13 cellular contexts compared by ENCODE assay signal in the genomic region with DNA sequence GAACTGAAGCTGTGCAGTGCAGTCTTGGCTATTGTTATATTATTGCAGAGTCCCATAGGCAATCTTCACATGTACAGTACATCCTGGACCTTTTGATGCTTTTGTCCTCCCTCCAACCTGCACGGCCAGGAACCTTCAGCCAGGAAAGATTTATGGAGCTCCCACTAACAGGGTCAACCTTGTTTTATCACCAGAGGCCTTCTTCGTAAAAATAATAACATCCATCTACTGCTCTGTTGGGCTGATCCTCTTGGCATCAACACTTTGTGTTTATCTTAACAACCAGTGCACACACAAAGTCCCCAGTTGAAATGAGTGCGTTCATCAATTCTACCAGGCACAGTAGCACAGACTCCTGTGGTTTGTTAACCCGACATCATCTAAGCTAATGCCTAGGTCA.
"Had no signal": no experiment of that assay in that cellular context is flagged by ENCODE, and none has a peak within 500 bp of the region (broad histone marks: within the 10 kb centered on the region; RNA-seq: fewer than 3 reads in every experiment).

No MANE protein-coding gene starts in this region.

- H3K4me3 ChIP-seq: hepatocyte, sigmoid colon, spleen, upper lobe of left lung had no signal

- H3K36me3 ChIP-seq: sigmoid colon, spleen, upper lobe of left lung had no signal

- H3K27me3 ChIP-seq: hepatocyte, sigmoid colon, spleen, upper lobe of left lung had no signal

- H3K4me1 ChIP-seq: spleen, upper lobe of left lung had no signal

- H3K27me3 Mint-ChIP-seq: activated CD4-positive, alpha-beta T cell treated with anti-CD3 and anti-CD28 coated beads, Interleukin-2, amount 10 ng/mL, durations not matched to agents 7 days and 5 days; activated naive CD8-positive, alpha-beta T cell; brain; stimulated activated naive CD8-positive, alpha-beta T cell treated with anti-CD3 and anti-CD28 coated beads, Interleukin-15, Interleukin-2, amounts not matched to agents 100 ng/mL and 50 ng/mL, for 24 hours had no signal

- H3K9me3 ChIP-seq: sigmoid colon, upper lobe of left lung had no signal

- H3K4me3 Mint-ChIP-seq: activated CD4-positive, alpha-beta T cell treated with anti-CD3 and anti-CD28 coated beads, Interleukin-2, amount 10 ng/mL, durations not matched to agents 7 days and 5 days; activated naive CD8-positive, alpha-beta T cell; activated T-cell treated with anti-CD3 and anti-CD28 coated beads, Interleukin-2, amount 50 U/mL, for 72 hours; brain; neural crest cell; stimulated activated naive CD8-positive, alpha-beta T cell treated with anti-CD3 and anti-CD28 coated beads, Interleukin-15, Interleukin-2, amounts not matched to agents 100 ng/mL and 50 ng/mL, for 24 hours had no signal

- H3K36me3 Mint-ChIP-seq: activated naive CD8-positive, alpha-beta T cell; brain had no signal

- ATAC-seq: activated T-cell treated with anti-CD3 and anti-CD28 coated beads, Interleukin-2, amount 50 U/mL, for 72 hours had no signal

- H3K27ac ChIP-seq: hepatocyte, sigmoid colon, spleen, upper lobe of left lung had no signal

- H3K27ac Mint-ChIP-seq: activated CD4-positive, alpha-beta T cell treated with anti-CD3 and anti-CD28 coated beads, Interleukin-2, amount 10 ng/mL, durations not matched to agents 7 days and 5 days; activated naive CD8-positive, alpha-beta T cell; activated T-cell treated with anti-CD3 and anti-CD28 coated beads, Interleukin-2, amount 50 U/mL, for 72 hours; stimulated activated naive CD8-positive, alpha-beta T cell treated with anti-CD3 and anti-CD28 coated beads, Interleukin-15, Interleukin-2, amounts not matched to agents 100 ng/mL and 50 ng/mL, for 24 hours had no signal

- DNase-seq: activated CD4-positive, alpha-beta T cell treated with anti-CD3 and anti-CD28 coated beads, Interleukin-2, amount 10 ng/mL, durations not matched to agents 7 days and 5 days; activated CD8-positive, alpha-beta memory T cell treated with anti-CD3 and anti-CD28 coated beads, Interleukin-2, amount 50 U/mL, for 48 hours; activated gamma-delta T cell treated with Interleukin-2 at 50 U/mL for 16 hours; activated T-cell treated with anti-CD3 and anti-CD28 coated beads, Interleukin-2, amount 50 U/mL, for 72 hours; sigmoid colon; spleen; T-helper 9 cell; upper lobe of left lung had no signal

- H3K4me1 Mint-ChIP-seq: activated CD4-positive, alpha-beta T cell treated with anti-CD3 and anti-CD28 coated beads, Interleukin-2, amount 10 ng/mL, durations not matched to agents 7 days and 5 days had no signal
